8 cellular contexts compared by ENCODE assay signal in genomic region chr6:32895006-32895345, GRCh38. TPM values are rescaled to one million over a fixed set of nuclear protein-coding genes. Genes with fewer than 3 reads are reported as not detected.
DNase-seq lines count a peak whose midpoint lies in the region; ATAC-seq, FAIRE-seq and TF ChIP-seq lines count a peak whose summit lies in the region.

No MANE protein-coding gene starts in this region.

- DNase-seq in DND-41 (no peak), MCF 10A (ENCODE audit: unreplicated experiment) (no peak), lower lobe of right lung (no peak), uterus (no peak), COLO829 (ENCODE audit: low spot score) (no peak), frontal cortex (ENCODE audit: low spot score in 2 of 2) (no peak)
- DNase-seq in stimulated activated CD8-positive, alpha-beta memory T cell treated with anti-CD3 and anti-CD28 coated beads, Interleukin-4, amount 100 ng/mL, for 48 hours = no peak

- H3K4me3 Mint-ChIP-seq in MCF 10A (ENCODE audit: unreplicated experiment) = peak overlapping the region; percentile 84

- H3K27me3 Mint-ChIP-seq in MCF 10A (ENCODE audit: insufficient read depth, unreplicated experiment) = no peaks in the 10 kb centered on the region

- H3K4me3 ChIP-seq in DND-41 (ENCODE audit: low read depth in 1 of 2, low read length in 2 of 2) = peak overlapping the region; percentile 67 to 89
- H3K4me3 ChIP-seq in lower lobe of right lung = peak overlapping the region; percentile 87
- H3K4me3 ChIP-seq in uterus = peak overlapping the region; percentile 45 to 68

- no TSS peak for BruUV-seq in MCF 10A (replicated peaks; lab: Mats Ljungman, UMichigan)

- H3K4me1 ChIP-seq in DND-41 (ENCODE audit: insufficient read depth, low read length) (peaks cover 45% of the 10 kb centered on the region), lower lobe of right lung (peaks cover 22% of the 10 kb centered on the region), uterus (peaks cover 0 to 4% of the 10 kb centered on the region in 2 donors)

- H3K4me2 ChIP-seq in DND-41 (ENCODE audit: insufficient read depth, low read length) = peak overlapping the region; percentile 77

- CTCF ChIA-PET in MCF 10A (lab: Yijun Ruan, JAX) = interaction anchor here (1.1 to 3.1 kb wide), 7 partner anchors 9 to 90 kb away, joined by 4 to 14 read pairs (median 7); no protein-coding TSS in a partner anchor

- H3K27ac Mint-ChIP-seq in MCF 10A (ENCODE audit: low read depth, unreplicated experiment) = peak overlapping the region; percentile 80

- H3K36me3 Mint-ChIP-seq in MCF 10A (ENCODE audit: insufficient read depth, unreplicated experiment) = no peaks in the 10 kb centered on the region

- H3K9ac ChIP-seq in DND-41 (ENCODE audit: low read depth, low read length) = peak overlapping the region; percentile 78

- peak overlapping the region; percentile 81 for H2AFZ ChIP-seq in DND-41 (ENCODE audit: low read depth, low read length)

- ATAC-seq in DND-41 (ENCODE audit: insufficient read depth, low read depth) (peak; percentile 15), HG03135 (IDR thresholded peaks at IDR 0.05; ENCODE audit: unreplicated experiment) (peak; percentile 14), lower lobe of right lung (peak; percentile 34 to 36)

- POLR2A ChIA-PET in MCF 10A (lab: Yijun Ruan, JAX) = interaction anchor here (0.6 to 5.2 kb wide), 17 partner anchors 9 to 678 kb away, joined by 3 to 81 read pairs (median 4); partner anchors contain the start of genes BRD2, PFDN6, RPS18 and VPS52

- TF ChIP-seq CTCF in DND-41 (IDR thresholded peaks at IDR 0.05; ENCODE audit: borderline replicate concordance, extremely low read depth, low read length, poor library complexity, severe bottlenecking) (no peak), MCF 10A (IDR thresholded peaks at IDR 0.05; ENCODE audit: unreplicated experiment) (no peak), lower lobe of right lung (IDR thresholded peaks at IDR 0.05) (no peak), uterus (IDR thresholded peaks at IDR 0.05) (no peak)

- H3K9me3 Mint-ChIP-seq in MCF 10A (ENCODE audit: unreplicated experiment) = no peaks in the 10 kb centered on the region

- peaks cover 10% of the 10 kb centered on the region for H3K4me1 Mint-ChIP-seq in MCF 10A (ENCODE audit: insufficient read depth, unreplicated experiment)

- intact Hi-C loops in MCF 10A (cut with micrococcal nuclease) (loop anchor here (2.0 kb wide), 1 partner anchor 90 kb away; no protein-coding TSS in a partner anchor), lower lobe of right lung (cut with DNase I) (no loop called here), uterus (cut with DNase I; ENCODE audit: low total_unique reads) (loop anchor here (5.0 kb wide), 1 partner anchor 92 kb away; no protein-coding TSS in a partner anchor)

- no peak for FAIRE-seq in frontal cortex (lab: Jason Lieb, UNC)

- peaks cover 9% of the 10 kb centered on the region for H3K36me3 ChIP-seq in DND-41 (ENCODE audit: insufficient read depth, low read length)
- H3K36me3 ChIP-seq in lower lobe of right lung = no peaks in the 10 kb centered on the region
- H3K36me3 ChIP-seq in uterus = no peaks in the 10 kb centered on the region

- no peaks in the 10 kb centered on the region for H3K27me3 ChIP-seq in DND-41 (ENCODE audit: insufficient read depth, low read length, poor library complexity)
- no peaks in the 10 kb centered on the region for H3K27me3 ChIP-seq in lower lobe of right lung (ENCODE audit: low read depth)
- H3K27me3 ChIP-seq in uterus = no peaks in the 10 kb centered on the region

- TF ChIP-seq POLR2A in uterus (IDR thresholded peaks at IDR 0.05) = no peak

- H4K20me1 ChIP-seq in DND-41 (ENCODE audit: insufficient read depth, low read length) = peaks cover 11% of the 10 kb centered on the region; the same call in 1 of the 2 replicates

- H3K9me3 ChIP-seq in DND-41 (ENCODE audit: insufficient read depth, low read length, severe bottlenecking) (no peaks in the 10 kb centered on the region), lower lobe of right lung (no peaks in the 10 kb centered on the region), uterus (no peaks in the 10 kb centered on the region)

- H3K27ac ChIP-seq in DND-41 (ENCODE audit: low read length) (peak overlapping the region; percentile 84), lower lobe of right lung (peak overlapping the region; percentile 94), uterus (peak overlapping the region; percentile 86 to 93)

- peaks cover 49% of the 10 kb centered on the region for H3K79me2 ChIP-seq in DND-41 (ENCODE audit: insufficient read depth, low read length)

RNA-seq across cellular contexts. Expression of gene PSMB9, which starts 41.0 kb away (rescaled TPM):
- total RNA-seq in MCF 10A (2022) (3.5 and 4.4 TPM in 2 replicates), lower lobe of right lung (74.5 TPM), uterus (10 to 100 TPM; 14.0 to 50.7 (median 38.6) TPM), frontal cortex (0.82 TPM)

RNA-seq across cellular contexts. Expression of gene TAP1, which starts 41.5 kb away (rescaled TPM):
- total RNA-seq in MCF 10A (2022) (32.3 and 35.2 TPM in 2 replicates), lower lobe of right lung (63.9 TPM), uterus (10 to 100 TPM; 18.2 to 62.2 (median 26.5) TPM), frontal cortex (3.7 TPM)

RNA-seq across cellular contexts. Expression of gene HLA-DMB, which starts 45.9 kb away (rescaled TPM):
- not detected in 2 replicates for total RNA-seq in MCF 10A (2022)
- 208 TPM for total RNA-seq in lower lobe of right lung
- 10 to 100 TPM; 16.9 to 29.4 (median 22.4) TPM for total RNA-seq in uterus
- 0.82 TPM for total RNA-seq in frontal cortex

RNA-seq across cellular contexts. Expression of gene PSMB8, which starts 51.1 kb away (rescaled TPM):
- total RNA-seq in MCF 10A (2022) = 34.1 and 47.3 TPM in 2 replicates
- total RNA-seq in lower lobe of right lung = 103 TPM
- 10 to 100 TPM; 23.5 to 60.1 (median 27.2) TPM for total RNA-seq in uterus
- 3.3 TPM for total RNA-seq in frontal cortex

RNA-seq across cellular contexts. Expression of gene TAP2, which starts 56.4 kb away (rescaled TPM):
- total RNA-seq in MCF 10A (2022) = 43.3 and 61.2 TPM in 2 replicates
- total RNA-seq in lower lobe of right lung = 81.8 TPM
- total RNA-seq in uterus = 10 to 100 TPM in 2 of 4 donors, 1 to 10 TPM in 2; 3.0 to 42.4 (median 21.5) TPM
- 2.4 TPM for total RNA-seq in frontal cortex
